Comparison of ENCODE assay signal across 8 cellular contexts in genomic region chr18:35291166-35291565, GRCh38. TPM values are rescaled to one million over a fixed set of nuclear protein-coding genes. Genes with fewer than 3 reads are reported as not detected.
A peak's percentile ranks its signal among the peaks of the same experiment; 100 is the strongest.
DNase-seq lines count a peak whose midpoint lies in the region; ATAC-seq, FAIRE-seq and TF ChIP-seq lines count a peak whose summit lies in the region.

No MANE protein-coding gene starts in this region.

- DNase-seq in BJ (ENCODE audit: low read depth) = no peak
- no peak for DNase-seq in colonic mucosa
- DNase-seq in natural killer cell = no peak
- no peak for DNase-seq in GM12892 (ENCODE audit: insufficient read length)
- DNase-seq in KG1 (lab: John Stamatoyannopoulos, UW) = no peak
- no peak for DNase-seq in lower leg skin (ENCODE audit: low spot score in 2 of 2)
- no peak for DNase-seq in GM19238 (ENCODE audit: insufficient read length, low spot score)

- peak overlapping the region; percentile 99 for H3K4me3 Mint-ChIP-seq in natural killer cell

- no peaks in the 10 kb centered on the region for H3K4me1 ChIP-seq in colonic mucosa

- H3K4me3 ChIP-seq in BJ (ENCODE audit: low read depth, low read length) (peak overlapping the region; percentile 83), colonic mucosa (peak overlapping the region; percentile 76), lower leg skin (ENCODE audit: low read depth, poor library complexity, severe bottlenecking) (no peak overlapping the region)

- H3K27ac Mint-ChIP-seq in natural killer cell = peak overlapping the region; percentile 97 to 98

- no peaks in the 10 kb centered on the region for H3K9me3 Mint-ChIP-seq in natural killer cell

- peaks cover 1% of the 10 kb centered on the region; the same call in 1 of the 2 replicates for H3K36me3 ChIP-seq in BJ (ENCODE audit: control insufficient read depth, insufficient read depth, low read length)
- H3K36me3 ChIP-seq in KOPT-K1 (ENCODE audit: insufficient read depth, low read length) = peaks cover 42% of the 10 kb centered on the region
- H3K36me3 ChIP-seq in colonic mucosa = no peaks in the 10 kb centered on the region

- POLR2A ChIA-PET in BJ (lab: Charles Lee) = no interaction called here

- H3K9me3 ChIP-seq in KOPT-K1 (ENCODE audit: insufficient read depth, low read length, poor library complexity, severe bottlenecking) = peaks cover 6% of the 10 kb centered on the region
- H3K9me3 ChIP-seq in colonic mucosa = no peaks in the 10 kb centered on the region

- no peak for ATAC-seq in natural killer cell

- no peak for FAIRE-seq in GM12892 (lab: Jason Lieb, UNC)

- peaks cover 65 to 66% of the 10 kb centered on the region in 2 donors for H3K4me1 Mint-ChIP-seq in natural killer cell

- CTCF ChIA-PET in BJ (lab: Yijun Ruan, JAX) = no interaction called here

- no peaks in the 10 kb centered on the region for H3K36me3 Mint-ChIP-seq in natural killer cell

- no peaks in the 10 kb centered on the region for H3K27me3 Mint-ChIP-seq in natural killer cell (ENCODE audit: low read depth in 2 of 2)

- TF ChIP-seq CTCF in BJ (IDR thresholded peaks at IDR 0.05; ENCODE audit: insufficient read depth, low read depth, low read length) (no peak), colonic mucosa (IDR thresholded peaks at IDR 0.05) (no peak), natural killer cell (IDR thresholded peaks at IDR 0.05) (no peak), lower leg skin (IDR thresholded peaks at IDR 0.05) (no peak)

- no peak overlapping the region for H3K9ac ChIP-seq in colonic mucosa (ENCODE audit: low read depth in 2 of 2, low read length in 2 of 2)

- intact Hi-C loops in colonic mucosa (cut with DNase I) (loop anchor here (5.0 kb wide), 1 partner anchor 46 kb away; no protein-coding TSS in a partner anchor), natural killer cell (cut with micrococcal nuclease) (no loop called here), lower leg skin (cut with DNase I; ENCODE audit: low total_unique reads) (no loop called here)

- H3K27me3 ChIP-seq in BJ (ENCODE audit: control insufficient read depth, insufficient read depth, low read length) (no peaks in the 10 kb centered on the region), colonic mucosa (no peaks in the 10 kb centered on the region)

- peak overlapping the region; percentile 83 for H3K27ac ChIP-seq in KOPT-K1 (ENCODE audit: low read depth, low read length, poor library complexity, severe bottlenecking)
- H3K27ac ChIP-seq in colonic mucosa = no peak overlapping the region

- 78 to 82% methylated on average over 2 of the region's 2 CpGs for WGBS in lower leg skin, 2 donors

- no peak for TF ChIP-seq POLR2A in GM12892 (IDR thresholded peaks at IDR 0.05; ENCODE audit: low read depth, low read length)
- no peak for TF ChIP-seq POLR2A in lower leg skin (IDR thresholded peaks at IDR 0.05)

RNA-seq across cellular contexts. Expression of gene ZSCAN30, which starts 1.1 kb away (rescaled TPM):
- 7.0 and 7.5 TPM in 2 replicates for polyA plus RNA-seq in BJ (2011; rRNA removed)
- 6.8 and 8.9 TPM in 2 replicates for polyA minus RNA-seq in BJ (2011; rRNA and poly(A)+ RNA removed)
- total RNA-seq in colonic mucosa (1 to 10 TPM; 7.8 to 9.4 TPM), natural killer cell (10 to 100 TPM; 15.4 to 21.0 (median 16.4) TPM), lower leg skin (10 to 100 TPM in 1 of 4 donors, 1 to 10 TPM in 3; 5.5 to 18.1 (median 8.0) TPM)
- polyA plus RNA-seq in GM12892 (2012; ENCODE audit: missing spikeins) = 15.6 TPM

RNA-seq across cellular contexts. Expression of gene ZNF397, which starts 50.3 kb away (rescaled TPM):
- polyA plus RNA-seq in BJ (2011; rRNA removed) = 3.7 and 6.9 TPM in 2 replicates
- 4.7 and 5.2 TPM in 2 replicates for polyA minus RNA-seq in BJ (2011; rRNA and poly(A)+ RNA removed)
- total RNA-seq in colonic mucosa = 10 to 100 TPM; 22.7 to 25.2 TPM
- total RNA-seq in natural killer cell = 10 to 100 TPM in 2 of 3 donors, 1 to 10 TPM in 1; 8.7 to 15.6 (median 13.9) TPM
- polyA plus RNA-seq in GM12892 (2012; ENCODE audit: missing spikeins) = 13.4 TPM
- 10 to 100 TPM; 13.2 to 26.9 (median 19.5) TPM for total RNA-seq in lower leg skin

RNA-seq across cellular contexts. Expression of gene ZNF24, which starts 53.1 kb away (rescaled TPM):
- polyA plus RNA-seq in BJ (2011; rRNA removed) = 14.9 and 17.3 TPM in 2 replicates
- polyA minus RNA-seq in BJ (2011; rRNA and poly(A)+ RNA removed) = 12.4 and 16.1 TPM in 2 replicates
- total RNA-seq in colonic mucosa (10 to 100 TPM; 49.1 to 55.5 TPM), natural killer cell (10 to 100 TPM; 50.4 to 63.9 (median 58.2) TPM), lower leg skin (10 to 100 TPM; 27.2 to 32.4 (median 30.6) TPM)
- 17.1 TPM for polyA plus RNA-seq in GM12892 (2012; ENCODE audit: missing spikeins)
